Comparison of ENCODE assay signal across 9 cellular contexts in the genomic region with DNA sequence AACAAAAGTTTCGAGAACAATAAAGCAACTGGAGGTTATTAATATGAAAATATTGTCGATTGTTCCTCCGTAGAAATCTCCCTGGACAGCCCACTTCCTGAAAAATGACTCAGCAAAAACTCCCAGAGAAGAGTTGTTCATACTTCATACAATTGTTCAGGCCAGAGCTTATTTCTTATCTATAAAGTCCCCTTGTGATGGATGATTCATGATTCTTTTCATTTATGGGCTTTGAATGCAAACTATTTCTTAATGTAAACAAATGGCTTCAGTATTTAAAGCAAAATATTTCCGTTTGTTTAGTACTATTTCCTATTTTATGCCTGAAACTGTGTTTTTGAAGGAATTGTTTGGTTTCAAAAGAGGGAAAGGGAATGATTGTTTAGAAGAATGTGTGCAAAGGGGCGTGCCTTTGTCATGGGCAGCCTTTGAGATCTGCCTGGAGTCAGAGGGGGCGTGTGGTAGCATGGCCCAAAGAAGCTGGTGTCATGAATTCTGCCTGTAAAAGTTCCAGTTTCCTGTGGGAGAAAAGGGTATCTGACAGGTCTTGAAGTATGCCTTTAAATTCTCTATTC. TPM values are rescaled to one million over a fixed set of nuclear protein-coding genes. Genes with fewer than 3 reads are reported as not detected.
DNase-seq lines count a peak whose midpoint lies in the region; ATAC-seq and TF ChIP-seq lines count a peak whose summit lies in the region.
"Had no signal": no experiment of that assay in that cellular context is flagged by ENCODE, and none has a peak within 500 bp of the region (broad histone marks: within the 10 kb centered on the region; RNA-seq: fewer than 3 reads in every experiment).

No MANE protein-coding gene starts in this region.

- H3K4me1 ChIP-seq in HAP-1: peaks cover 17% of the 10 kb centered on the region
- peaks cover 7% of the 10 kb centered on the region for H3K4me1 ChIP-seq in foreskin keratinocyte
- H3K4me1 ChIP-seq in smooth muscle cell (ENCODE audit: low read depth): peaks cover 3% of the 10 kb centered on the region

- TF ChIP-seq CTCF in foreskin keratinocyte (conservative IDR thresholded peaks at IDR 0.05) (no peak), smooth muscle cell (IDR thresholded peaks at IDR 0.05; ENCODE audit: borderline replicate concordance, insufficient read depth, poor library complexity, severe bottlenecking) (no peak), GM10248 (IDR thresholded peaks at IDR 0.05; ENCODE audit: control extremely low read depth, extremely low read depth, low read depth, missing control alignments) (no peak)

- in situ Hi-C loops in HAP-1 (cut with MboI; ENCODE audit: low sequenced_read_pairs): no loop called here

- H3K79me2 ChIP-seq in smooth muscle cell (ENCODE audit: low read depth): no peaks in the 10 kb centered on the region

- peak; percentile 90 for ATAC-seq in foreskin keratinocyte
- ATAC-seq in GM19463 (IDR thresholded peaks at IDR 0.05; ENCODE audit: unreplicated experiment): no peak

- POLR2A ChIA-PET in GM10248 (lab: Yijun Ruan, JAX): no interaction called here

- peak overlapping the region; percentile 54 for H2AFZ ChIP-seq in smooth muscle cell (ENCODE audit: low read depth)

- H3K27ac ChIP-seq in SK-N-MC: peak overlapping the region; percentile 77
- peak overlapping the region; percentile 53 for H3K27ac ChIP-seq in foreskin keratinocyte
- peak overlapping the region; percentile 91 for H3K27ac ChIP-seq in smooth muscle cell (ENCODE audit: low read depth)

- H3K9me3 ChIP-seq in HAP-1 (peaks cover 4% of the 10 kb centered on the region; the same call in 1 of the 2 replicates), SK-N-MC (ENCODE audit: low read depth, low read length) (no peaks in the 10 kb centered on the region), smooth muscle cell (replicated peaks; ENCODE audit: low read depth) (no peaks in the 10 kb centered on the region)

- 40% methylated on average over 6 of the region's 6 CpGs for WGBS in smooth muscle cell (ENCODE audit: low lambda C conversion rate)

- CTCF ChIA-PET in GM10248 (lab: Yijun Ruan, JAX): interaction anchor here (1.3 to 2.6 kb wide), 2 partner anchors 21 to 26 kb away, joined by 3 to 9 read pairs; partner anchors contain the start of gene EXOC6

- H3K36me3 ChIP-seq in HAP-1 (replicated peaks) (no peaks in the 10 kb centered on the region), SK-N-MC (ENCODE audit: insufficient read depth, low read length) (no peaks in the 10 kb centered on the region), smooth muscle cell (ENCODE audit: low read depth) (no peaks in the 10 kb centered on the region)

- H3F3A ChIP-seq in smooth muscle cell (ENCODE audit: low read depth): peaks cover 8% of the 10 kb centered on the region

- no peaks in the 10 kb centered on the region for H3K27me3 ChIP-seq in HAP-1 (ENCODE audit: low read depth)
- H3K27me3 ChIP-seq in foreskin keratinocyte: no peaks in the 10 kb centered on the region
- peaks cover 9% of the 10 kb centered on the region for H3K27me3 ChIP-seq in smooth muscle cell (ENCODE audit: low read depth)

- no peak overlapping the region for H3K4me3 ChIP-seq in HAP-1
- H3K4me3 ChIP-seq in SK-N-MC: peak overlapping the region; percentile 28; the same call in 1 of the 2 replicates
- no peak overlapping the region for H3K4me3 ChIP-seq in smooth muscle cell

- peak overlapping the region; percentile 78 for H3K4me2 ChIP-seq in smooth muscle cell

- no peaks in the 10 kb centered on the region for H4K20me1 ChIP-seq in smooth muscle cell (ENCODE audit: low read depth)

- peak; percentile 73 to 76 for DNase-seq in HAP-1 (ENCODE audit: low spot score in 2 of 2)
- DNase-seq in SK-N-MC (ENCODE audit: low read depth, low spot score): peak; percentile 16
- DNase-seq in foreskin keratinocyte: peak; percentile 58 to 72
- DNase-seq in smooth muscle cell (lab: John Stamatoyannopoulos, UW; ENCODE audit: unreplicated experiment): no peak
- no peak for DNase-seq in GM10248 (ENCODE audit: extremely low spot score)
- no peak for DNase-seq in T-helper 1 cell
- DNase-seq in SHP77 (lab: John Stamatoyannopoulos, UW): no peak
- DNase-seq: midbrain had no signal

- H3K9ac ChIP-seq in SK-N-MC (ENCODE audit: insufficient read length): no peak overlapping the region
- peak overlapping the region; percentile 37 for H3K9ac ChIP-seq in smooth muscle cell (ENCODE audit: low read depth)

RNA-seq across cellular contexts. Expression of gene EXOC6, which starts 26.2 kb away (rescaled TPM):
- total RNA-seq in foreskin keratinocyte (1.8 and 2.2 TPM in 2 replicates), smooth muscle cell (3.3 and 5.2 TPM in 2 replicates)
- polyA plus RNA-seq in foreskin keratinocyte (0.79 and 0.84 TPM in 2 replicates), smooth muscle cell (1.7 TPM in 2 replicates)

Comparison
In these comparisons a context has a peak if more than half of its experiments do, and no peak if none do; other contexts are left out.
1. DNase-seq: peak in HAP-1 (2 of 2), SK-N-MC (single experiment) and foreskin keratinocyte (2 of 2); none in smooth muscle cell (single experiment), GM10248 (single experiment), T-helper 1 cell (0 of 5) and SHP77 (0 of 2).
2. Peak in every context shown above with its lines, with median percentiles within 50 percentile points of each other: H3K27ac ChIP-seq.